ENCODE assay signal across 1 cellular context in the genomic region with DNA sequence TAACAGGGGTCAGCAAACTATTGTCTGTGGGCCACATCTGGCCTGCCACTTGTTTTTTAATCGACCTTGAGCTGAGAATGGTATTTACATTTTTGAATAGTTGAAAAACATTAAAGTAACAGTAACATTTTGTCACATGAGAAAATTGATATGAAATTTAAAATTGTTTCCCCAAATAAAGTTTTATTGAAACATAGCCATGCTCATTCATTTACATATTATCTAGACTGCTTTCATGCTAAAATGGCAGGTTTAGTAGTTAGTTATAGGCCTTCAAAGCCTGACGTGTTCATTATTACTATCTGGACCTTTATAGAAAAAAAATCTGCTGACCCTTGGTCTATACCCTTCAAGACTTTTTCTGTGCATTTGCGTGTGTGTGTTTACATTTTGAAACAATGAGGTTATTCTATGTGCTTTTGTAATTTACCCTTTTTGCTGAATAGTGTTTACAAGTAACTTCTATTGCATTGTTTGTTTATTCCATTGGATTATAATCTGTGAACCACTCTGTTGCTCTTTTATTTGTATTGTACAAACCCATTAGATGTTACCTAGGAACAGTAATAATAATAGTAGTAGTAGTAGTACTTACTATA.
TF ChIP-seq lines count a peak whose summit lies in the region.

No MANE protein-coding gene starts in this region.

TF ChIP-seq in HepG2, 621 proteins besides CTCF, POLR2A, EP300 and RAD21 (continued from another document and continues in another):
- TF ChIP-seq, protein P1, sequence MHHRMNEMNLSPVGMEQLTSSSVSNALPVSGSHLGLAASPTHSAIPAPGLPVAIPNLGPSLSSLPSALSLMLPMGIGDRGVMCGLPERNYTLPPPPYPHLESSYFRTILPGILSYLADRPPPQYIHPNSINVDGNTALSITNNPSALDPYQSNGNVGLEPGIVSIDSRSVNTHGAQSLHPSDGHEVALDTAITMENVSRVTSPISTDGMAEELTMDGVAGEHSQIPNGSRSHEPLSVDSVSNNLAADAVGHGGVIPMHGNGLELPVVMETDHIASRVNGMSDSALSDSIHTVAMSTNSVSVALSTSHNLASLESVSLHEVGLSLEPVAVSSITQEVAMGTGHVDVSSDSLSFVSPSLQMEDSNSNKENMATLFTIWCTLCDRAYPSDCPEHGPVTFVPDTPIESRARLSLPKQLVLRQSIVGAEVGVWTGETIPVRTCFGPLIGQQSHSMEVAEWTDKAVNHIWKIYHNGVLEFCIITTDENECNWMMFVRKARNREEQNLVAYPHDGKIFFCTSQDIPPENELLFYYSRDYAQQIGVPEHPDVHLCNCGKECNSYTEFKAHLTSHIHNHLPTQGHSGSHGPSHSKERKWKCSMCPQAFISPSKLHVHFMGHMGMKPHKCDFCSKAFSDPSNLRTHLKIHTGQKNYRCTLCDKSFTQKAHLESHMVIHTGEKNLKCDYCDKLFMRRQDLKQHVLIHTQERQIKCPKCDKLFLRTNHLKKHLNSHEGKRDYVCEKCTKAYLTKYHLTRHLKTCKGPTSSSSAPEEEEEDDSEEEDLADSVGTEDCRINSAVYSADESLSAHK (CRISPR knock-in tag; IDR thresholded peaks at IDR 0.05; ENCODE audit: borderline replicate concordance): no peak
- TF ChIP-seq SOX5 (CRISPR knock-in tag; IDR thresholded peaks at IDR 0.05; ENCODE audit: borderline replicate concordance) (peak; percentile 81; the same call in 1 of the 2 replicates), NFE2 (CRISPR knock-in tag; IDR thresholded peaks at IDR 0.05) (no peak), ARID3A (IDR thresholded peaks at IDR 0.05; ENCODE audit: low read depth, low read length) (peak; percentile 22; the same call in 1 of the 2 replicates), SOX13 (IDR thresholded peaks at IDR 0.05) (no peak; the same call in 1 of the 2 replicates), SOX13 (CRISPR knock-in tag; conservative IDR thresholded peaks at IDR 0.05 in 1 of 2, IDR thresholded peaks at IDR 0.05 in 1 of 2) (peak in 1 of 2 experiments; percentile 60; a peak in 1 of 4 replicates), MBD4 (IDR thresholded peaks at IDR 0.05; ENCODE audit: borderline replicate concordance, low read length) (no peak), MATR3 (CRISPR knock-in tag; IDR thresholded peaks at IDR 0.05) (no peak), ZBTB7A (CRISPR knock-in tag; IDR thresholded peaks at IDR 0.05) (no peak), FOXA1 (IDR thresholded peaks at IDR 0.05) (no peak), FOXA1 (CRISPR knock-in tag; IDR thresholded peaks at IDR 0.05) (no peak), WIZ (CRISPR knock-in tag; IDR thresholded peaks at IDR 0.05) (no peak), SAP130 (CRISPR knock-in tag; IDR thresholded peaks at IDR 0.05; ENCODE audit: low read depth) (no peak), JARID2 (CRISPR knock-in tag; IDR thresholded peaks at IDR 0.05; ENCODE audit: insufficient replicate concordance) (no peak), FIP1L1 (IDR thresholded peaks at IDR 0.05; ENCODE audit: borderline replicate concordance, insufficient read depth, low read depth, low read length) (no peak), DNMT1 (CRISPR knock-in tag; IDR thresholded peaks at IDR 0.05) (no peak), ZMYM2 (CRISPR knock-in tag; IDR thresholded peaks at IDR 0.05) (no peak), FOSL1 (CRISPR knock-in tag; IDR thresholded peaks at IDR 0.05; ENCODE audit: borderline replicate concordance) (no peak), ZHX1 (CRISPR knock-in tag; IDR thresholded peaks at IDR 0.05; ENCODE audit: low read depth) (no peak), ZNF644 (CRISPR knock-in tag; IDR thresholded peaks at IDR 0.05; ENCODE audit: low read depth) (no peak), ZNF619 (CRISPR knock-in tag; IDR thresholded peaks at IDR 0.05) (no peak), ASH2L (IDR thresholded peaks at IDR 0.05; ENCODE audit: insufficient read length, low read depth, low read length) (peak; percentile 43), KDM4B (CRISPR knock-in tag; IDR thresholded peaks at IDR 0.05) (no peak), ZBTB7B (CRISPR knock-in tag; IDR thresholded peaks at IDR 0.05) (no peak), FOXP4 (CRISPR knock-in tag; IDR thresholded peaks at IDR 0.05) (peak; percentile 44; the same call in 1 of the 2 replicates), FOXA3 (CRISPR knock-in tag; IDR thresholded peaks at IDR 0.05) (peak; percentile 42; the same call in 1 of the 2 replicates), CBFB (CRISPR knock-in tag; IDR thresholded peaks at IDR 0.05) (no peak), NR2F6 (IDR thresholded peaks at IDR 0.05) (peak; percentile 15; the same call in 1 of the 2 replicates), NR2F6 (CRISPR knock-in tag; IDR thresholded peaks at IDR 0.05) (no peak), PLRG1 (conservative IDR thresholded peaks at IDR 0.05) (no peak), TRIM22 (IDR thresholded peaks at IDR 0.05) (no peak), ZNF20 (CRISPR knock-in tag; IDR thresholded peaks at IDR 0.05) (no peak), SMAD9 (CRISPR knock-in tag; IDR thresholded peaks at IDR 0.05) (no peak), KLF16 (CRISPR knock-in tag; IDR thresholded peaks at IDR 0.05) (no peak), RFXANK (CRISPR knock-in tag; IDR thresholded peaks at IDR 0.05) (no peak), ZNF652 (CRISPR knock-in tag; IDR thresholded peaks at IDR 0.05; ENCODE audit: borderline replicate concordance, low read depth) (no peak), THRA (CRISPR knock-in tag; IDR thresholded peaks at IDR 0.05; ENCODE audit: borderline replicate concordance) (no peak), NCOR1 (IDR thresholded peaks at IDR 0.05; ENCODE audit: borderline replicate concordance, low read length) (peak; percentile 38; the same call in 1 of the 2 replicates)
- TF ChIP-seq, protein P2, sequence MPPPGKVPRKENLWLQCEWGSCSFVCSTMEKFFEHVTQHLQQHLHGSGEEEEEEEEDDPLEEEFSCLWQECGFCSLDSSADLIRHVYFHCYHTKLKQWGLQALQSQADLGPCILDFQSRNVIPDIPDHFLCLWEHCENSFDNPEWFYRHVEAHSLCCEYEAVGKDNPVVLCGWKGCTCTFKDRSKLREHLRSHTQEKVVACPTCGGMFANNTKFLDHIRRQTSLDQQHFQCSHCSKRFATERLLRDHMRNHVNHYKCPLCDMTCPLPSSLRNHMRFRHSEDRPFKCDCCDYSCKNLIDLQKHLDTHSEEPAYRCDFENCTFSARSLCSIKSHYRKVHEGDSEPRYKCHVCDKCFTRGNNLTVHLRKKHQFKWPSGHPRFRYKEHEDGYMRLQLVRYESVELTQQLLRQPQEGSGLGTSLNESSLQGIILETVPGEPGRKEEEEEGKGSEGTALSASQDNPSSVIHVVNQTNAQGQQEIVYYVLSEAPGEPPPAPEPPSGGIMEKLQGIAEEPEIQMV (CRISPR knock-in tag; IDR thresholded peaks at IDR 0.05; ENCODE audit: low read depth): no peak
- TF ChIP-seq, protein P3, sequence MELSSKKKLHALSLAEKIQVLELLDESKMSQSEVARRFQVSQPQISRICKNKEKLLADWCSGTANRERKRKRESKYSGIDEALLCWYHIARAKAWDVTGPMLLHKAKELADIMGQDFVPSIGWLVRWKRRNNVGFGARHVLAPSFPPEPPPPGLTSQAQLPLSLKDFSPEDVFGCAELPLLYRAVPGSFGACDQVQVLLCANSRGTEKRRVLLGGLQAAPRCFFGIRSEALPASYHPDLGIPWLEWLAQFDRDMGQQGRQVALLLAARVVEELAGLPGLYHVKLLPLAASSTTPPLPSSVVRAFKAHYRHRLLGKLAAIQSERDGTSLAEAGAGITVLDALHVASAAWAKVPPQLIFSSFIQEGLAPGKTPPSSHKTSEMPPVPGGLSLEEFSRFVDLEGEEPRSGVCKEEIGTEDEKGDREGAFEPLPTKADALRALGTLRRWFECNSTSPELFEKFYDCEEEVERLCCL (CRISPR knock-in tag; IDR thresholded peaks at IDR 0.05; ENCODE audit: borderline replicate concordance): no peak
- TF ChIP-seq, protein P4, sequence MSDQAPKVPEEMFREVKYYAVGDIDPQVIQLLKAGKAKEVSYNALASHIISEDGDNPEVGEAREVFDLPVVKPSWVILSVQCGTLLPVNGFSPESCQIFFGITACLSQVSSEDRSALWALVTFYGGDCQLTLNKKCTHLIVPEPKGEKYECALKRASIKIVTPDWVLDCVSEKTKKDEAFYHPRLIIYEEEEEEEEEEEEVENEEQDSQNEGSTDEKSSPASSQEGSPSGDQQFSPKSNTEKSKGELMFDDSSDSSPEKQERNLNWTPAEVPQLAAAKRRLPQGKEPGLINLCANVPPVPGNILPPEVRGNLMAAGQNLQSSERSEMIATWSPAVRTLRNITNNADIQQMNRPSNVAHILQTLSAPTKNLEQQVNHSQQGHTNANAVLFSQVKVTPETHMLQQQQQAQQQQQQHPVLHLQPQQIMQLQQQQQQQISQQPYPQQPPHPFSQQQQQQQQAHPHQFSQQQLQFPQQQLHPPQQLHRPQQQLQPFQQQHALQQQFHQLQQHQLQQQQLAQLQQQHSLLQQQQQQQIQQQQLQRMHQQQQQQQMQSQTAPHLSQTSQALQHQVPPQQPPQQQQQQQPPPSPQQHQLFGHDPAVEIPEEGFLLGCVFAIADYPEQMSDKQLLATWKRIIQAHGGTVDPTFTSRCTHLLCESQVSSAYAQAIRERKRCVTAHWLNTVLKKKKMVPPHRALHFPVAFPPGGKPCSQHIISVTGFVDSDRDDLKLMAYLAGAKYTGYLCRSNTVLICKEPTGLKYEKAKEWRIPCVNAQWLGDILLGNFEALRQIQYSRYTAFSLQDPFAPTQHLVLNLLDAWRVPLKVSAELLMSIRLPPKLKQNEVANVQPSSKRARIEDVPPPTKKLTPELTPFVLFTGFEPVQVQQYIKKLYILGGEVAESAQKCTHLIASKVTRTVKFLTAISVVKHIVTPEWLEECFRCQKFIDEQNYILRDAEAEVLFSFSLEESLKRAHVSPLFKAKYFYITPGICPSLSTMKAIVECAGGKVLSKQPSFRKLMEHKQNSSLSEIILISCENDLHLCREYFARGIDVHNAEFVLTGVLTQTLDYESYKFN (CRISPR knock-in tag; conservative IDR thresholded peaks at IDR 0.05): peak; percentile 28; the same call in 1 of the 2 replicates
- TF ChIP-seq, protein P5, sequence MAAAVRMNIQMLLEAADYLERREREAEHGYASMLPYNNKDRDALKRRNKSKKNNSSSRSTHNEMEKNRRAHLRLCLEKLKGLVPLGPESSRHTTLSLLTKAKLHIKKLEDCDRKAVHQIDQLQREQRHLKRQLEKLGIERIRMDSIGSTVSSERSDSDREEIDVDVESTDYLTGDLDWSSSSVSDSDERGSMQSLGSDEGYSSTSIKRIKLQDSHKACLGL (CRISPR knock-in tag; IDR thresholded peaks at IDR 0.05): no peak
